Comparison of ENCODE assay signal across 7 cellular contexts in genomic region chr1:152047607-152047953, GRCh38. TPM values are rescaled to one million over a fixed set of nuclear protein-coding genes. Genes with fewer than 3 reads are reported as not detected.
DNase-seq lines count a peak whose midpoint lies in the region; ATAC-seq and TF ChIP-seq lines count a peak whose summit lies in the region.

No MANE protein-coding gene starts in this region.

- H3K9me2 ChIP-seq in GM23248 (ENCODE audit: insufficient read depth): no peaks in the 10 kb centered on the region

- peaks cover 47% of the 10 kb centered on the region for H3K4me1 ChIP-seq in GM23248 (ENCODE audit: insufficient read depth)
- no peaks in the 10 kb centered on the region for H3K4me1 ChIP-seq in endocrine pancreas (ENCODE audit: control insufficient read depth, insufficient read depth, low read length)
- H3K4me1 ChIP-seq in neuron (ENCODE audit: insufficient read depth, low read length): peaks cover 8% of the 10 kb centered on the region

- CTCF ChIA-PET in GM10248 (lab: Yijun Ruan, JAX): interaction anchor here (1.0 to 13.5 kb wide), 6 partner anchors 8 to 411 kb away, joined by 3 to 220 read pairs (median 7); partner anchors contain the start of gene S100A11

- no peak for TF ChIP-seq CTCF in GM10248 (IDR thresholded peaks at IDR 0.05; ENCODE audit: control extremely low read depth, extremely low read depth, low read depth, missing control alignments)

- no peaks in the 10 kb centered on the region for H3K9me3 ChIP-seq in GM23248 (ENCODE audit: low read depth)
- H3K9me3 ChIP-seq in SK-N-MC (ENCODE audit: low read depth, low read length): no peaks in the 10 kb centered on the region
- H3K9me3 ChIP-seq in endocrine pancreas (ENCODE audit: control insufficient read depth, low read length): no peaks in the 10 kb centered on the region
- H3K9me3 ChIP-seq in neuron (ENCODE audit: low read length): no peaks in the 10 kb centered on the region

- peak overlapping the region; percentile 81 for H3K9ac ChIP-seq in GM23248
- H3K9ac ChIP-seq in SK-N-MC (ENCODE audit: insufficient read length): peak overlapping the region; percentile 40
- peak overlapping the region; percentile 58 for H3K9ac ChIP-seq in endocrine pancreas (ENCODE audit: control insufficient read depth, insufficient read depth, low read length)

- H2AFZ ChIP-seq in GM23248 (peak overlapping the region; percentile 73), neuron (ENCODE audit: low read depth, low read length) (peak overlapping the region; percentile 38)

- in situ Hi-C loops in GM23248 (cut with MboI): no loop called here

- H3K27me3 ChIP-seq in GM23248 (replicated peaks; ENCODE audit: insufficient read depth) (no peaks in the 10 kb centered on the region), endocrine pancreas (ENCODE audit: control insufficient read depth, insufficient read depth, low read length) (no peaks in the 10 kb centered on the region), neuron (ENCODE audit: insufficient read depth, low read length) (peaks cover 3% of the 10 kb centered on the region)

- H3K27ac ChIP-seq in GM23248 (peak overlapping the region; percentile 98), SK-N-MC (peak overlapping the region; percentile 27; the same call in 1 of the 2 replicates)

- H3K4me3 ChIP-seq in GM23248 (peak overlapping the region; percentile 64), SK-N-MC (peak overlapping the region; percentile 45; the same call in 1 of the 2 replicates), endocrine pancreas (ENCODE audit: control insufficient read depth, insufficient read depth, low read length) (no peak overlapping the region), neuron (ENCODE audit: low read length) (peak overlapping the region; percentile 39)

- ATAC-seq in GM18511 (IDR thresholded peaks at IDR 0.05; ENCODE audit: unreplicated experiment): no peak
- no peak for ATAC-seq in GM18873 (IDR thresholded peaks at IDR 0.05; ENCODE audit: low FRiP score, unreplicated experiment)

- WGBS in GM23248 (ENCODE audit: low coverage in 1 of 2, low lambda C conversion rate in 2 of 2, missing lambda C conversion rate in 2 of 2), 2 experiments: 0 to 1% methylated on average over 5 of the region's 5 CpGs

- H3F3A ChIP-seq in GM23248 (ENCODE audit: insufficient read depth): peaks cover 46% of the 10 kb centered on the region

- no peaks in the 10 kb centered on the region for H3K36me3 ChIP-seq in GM23248 (ENCODE audit: low read depth)
- H3K36me3 ChIP-seq in SK-N-MC (ENCODE audit: insufficient read depth, low read length): no peaks in the 10 kb centered on the region
- no peaks in the 10 kb centered on the region for H3K36me3 ChIP-seq in endocrine pancreas (ENCODE audit: control insufficient read depth, insufficient read depth, low read length)
- no peaks in the 10 kb centered on the region for H3K36me3 ChIP-seq in neuron (ENCODE audit: insufficient read depth, low read length)

- POLR2A ChIA-PET in GM10248 (lab: Yijun Ruan, JAX): interaction anchor here (0.7 kb wide), 1 partner anchor 63 kb away, joined by 3 read pairs; no protein-coding TSS in a partner anchor

- no peaks in the 10 kb centered on the region for H3K79me2 ChIP-seq in GM23248 (ENCODE audit: insufficient read depth)

- H3K4me2 ChIP-seq in GM23248 (ENCODE audit: unreplicated experiment): peak overlapping the region; percentile 89

- no peaks in the 10 kb centered on the region for H4K20me1 ChIP-seq in GM23248 (ENCODE audit: insufficient read depth)

- DNase-seq in GM23248: peak; percentile 91
- DNase-seq in SK-N-MC (ENCODE audit: low read depth, low spot score): no peak
- no peak for DNase-seq in GM10248 (ENCODE audit: extremely low spot score)

RNA-seq across cellular contexts. Expression of gene S100A11, which starts 10.8 kb away (rescaled TPM):
- 460 and 612 TPM in 2 replicates for total RNA-seq in GM23248 (2014; rRNA removed; shearing (Covaris generic))
- 4,050 and 4,052 TPM in 2 replicates for polyA plus RNA-seq in GM23248 (2016; fragmentation: Nextera tagmentation; extraction: Ambion mirVana)

RNA-seq across cellular contexts. Expression of gene TCHHL1, which starts 41.3 kb away (rescaled TPM):
- total RNA-seq in GM23248 (2014; rRNA removed; shearing (Covaris generic)): not detected in 2 replicates
- polyA plus RNA-seq in GM23248 (2016; fragmentation: Nextera tagmentation; extraction: Ambion mirVana): not detected in 2 replicates

RNA-seq across cellular contexts. Expression of gene S100A10, which starts 53.9 kb away (rescaled TPM):
- total RNA-seq in GM23248 (2014; rRNA removed; shearing (Covaris generic)): 60.5 and 60.7 TPM in 2 replicates
- 1,024 and 1,043 TPM in 2 replicates for polyA plus RNA-seq in GM23248 (2016; fragmentation: Nextera tagmentation; extraction: Ambion mirVana)
